ENCODE assay signal across 9 cellular contexts in the genomic region with DNA sequence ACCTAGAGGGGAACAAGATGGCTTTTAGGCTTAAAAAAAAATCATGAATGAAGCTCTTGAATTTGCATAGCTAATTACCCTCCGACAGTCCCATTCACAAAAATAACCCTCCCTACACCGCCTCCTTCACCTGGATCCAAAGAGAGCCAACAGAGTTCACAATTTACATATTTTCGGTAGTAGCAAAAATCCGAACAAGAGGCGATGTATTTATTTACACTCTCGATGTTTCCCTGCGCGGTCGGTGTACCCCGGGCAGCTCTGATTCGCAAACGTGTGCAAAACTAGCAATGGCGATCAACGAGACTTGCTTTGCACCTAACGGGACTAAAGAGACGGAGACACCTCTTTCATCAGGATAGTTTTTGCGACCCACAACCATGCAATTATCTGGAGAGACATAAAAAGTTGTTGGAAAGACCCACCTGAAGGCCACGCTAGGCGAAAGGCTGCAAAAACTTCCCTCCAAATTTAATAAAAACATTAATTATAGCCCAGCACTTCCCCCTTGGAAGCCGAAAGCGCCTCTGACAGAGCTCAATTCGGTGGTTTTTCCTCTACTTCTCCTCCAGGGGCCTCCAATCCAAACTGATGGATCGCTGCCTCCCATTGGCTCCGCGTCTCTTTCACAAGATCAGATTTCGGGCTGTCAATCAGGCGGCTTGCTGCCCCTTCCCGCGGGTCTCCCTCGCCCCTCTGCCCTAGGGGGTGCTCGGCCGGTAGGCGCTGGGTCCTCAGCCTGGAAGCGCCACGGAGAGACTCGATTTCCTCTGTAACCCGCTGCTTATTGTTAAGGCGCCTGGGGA. TPM values are rescaled to one million over a fixed set of nuclear protein-coding genes. Genes with fewer than 3 reads are reported as not detected.
DNase-seq lines count a peak whose midpoint lies in the region; ATAC-seq and TF ChIP-seq lines count a peak whose summit lies in the region.
"Had no signal": no experiment of that assay in that cellular context is flagged by ENCODE, and none has a peak within 500 bp of the region (broad histone marks: within the 10 kb centered on the region; RNA-seq: fewer than 3 reads in every experiment).

A gene (minus strand): TSS at position 529 of the 806 bp plus-strand sequence. CDS start 614 bp downstream, outside the sequence.

- peak in 2 of 4 donors; percentile 21 to 48 for ATAC-seq in psoas muscle
- ATAC-seq in GM21786 (IDR thresholded peaks at IDR 0.05; ENCODE audit: unreplicated experiment) = no peak

- BruUV-seq in A673 (replicated peaks; lab: Mats Ljungman, UMichigan) = TSS peak; percentile 48

- peak; percentile 92 for DNase-seq in A673 (ENCODE audit: low spot score)
- peak; percentile 78 for DNase-seq in H7
- DNase-seq in NCI-H510A (lab: John Stamatoyannopoulos, UW) = peak; percentile 37
- DNase-seq in astrocyte of the spinal cord (ENCODE audit: low read depth, low spot score) = peak; percentile 74
- peak; percentile 52 to 80 for DNase-seq in hippocampal formation (lab: John Stamatoyannopoulos, UW)
- peak; percentile 46 to 62 for DNase-seq in psoas muscle
- no peak for DNase-seq in NCI-H1930 (lab: John Stamatoyannopoulos, UW)
- DNase-seq: naive B cell had no signal

- POLR2A ChIA-PET in A673 (lab: Charles Lee; ENCODE audit: low non-redundant PET) = interaction anchor here (0.5 to 1.1 kb wide), 3 partner anchors 11 to 526 kb away, joined by 3 to 5 read pairs (median 4); no protein-coding TSS in a partner anchor

- H3K36me3 ChIP-seq in A673 (ENCODE audit: insufficient read depth, low read length, poor library complexity, severe bottlenecking) = no peaks in the 10 kb centered on the region
- no peaks in the 10 kb centered on the region for H3K36me3 ChIP-seq in H7 (replicated peaks; ENCODE audit: control insufficient read depth, insufficient read depth, low read length)
- no peaks in the 10 kb centered on the region for H3K36me3 ChIP-seq in psoas muscle (ENCODE audit: insufficient read depth in 1 of 2, low read depth in 1 of 2)

- H3K9me3 ChIP-seq in A673 (ENCODE audit: low read depth, low read length, poor library complexity, severe bottlenecking) = no peaks in the 10 kb centered on the region
- no peaks in the 10 kb centered on the region for H3K9me3 ChIP-seq in psoas muscle

- peak within 1 kb of the TSS; percentile 83 for H3K27ac ChIP-seq in A673 (ENCODE audit: low read depth, low read length, poor library complexity, severe bottlenecking)
- H3K27ac ChIP-seq in psoas muscle = peak within 1 kb of the TSS; percentile 75

- peak; percentile 55 for TF ChIP-seq CTCF in A673 (conservative IDR thresholded peaks at IDR 0.05; ENCODE audit: low read depth, low read length)
- TF ChIP-seq CTCF in astrocyte of the spinal cord (IDR thresholded peaks at IDR 0.05; ENCODE audit: low read depth, low read length) = peak; percentile 42
- peak; percentile 15 for TF ChIP-seq CTCF in psoas muscle (IDR thresholded peaks at IDR 0.05)

- H3K27me3 ChIP-seq in A673 (replicated peaks; ENCODE audit: insufficient read depth, low read depth, low read length, poor library complexity) (no peaks in the 10 kb centered on the region), H7 (ENCODE audit: control insufficient read depth, insufficient read depth, low read length) (no peaks in the 10 kb centered on the region), psoas muscle (ENCODE audit: insufficient read depth in 3 of 3, low read length in 2 of 3) (peaks cover 0 to 14% (median 0%) of the 10 kb centered on the region in 3 donors)

- CTCF ChIA-PET in A673 (lab: Charles Lee) = interaction anchor here (1.0 kb wide), 1 partner anchor 9 kb away, joined by 5 read pairs; no protein-coding TSS in a partner anchor

- intact Hi-C loops in A673 (cut with micrococcal nuclease; ENCODE audit: unreplicated experiment) = loop anchor here (2.0 to 10.0 kb wide), 6 partner anchors 82 to 468 kb away; no protein-coding TSS in a partner anchor
- intact Hi-C loops in psoas muscle (cut with DNase I) = no loop called here

- peak within 1 kb of the TSS; percentile 62 for H3K4me3 ChIP-seq in A673 (ENCODE audit: low read depth, low read length, poor library complexity, severe bottlenecking)
- peak within 1 kb of the TSS; percentile 70 for H3K4me3 ChIP-seq in H7 (ENCODE audit: insufficient read depth, low read depth, low read length)
- peak within 1 kb of the TSS; percentile 77 for H3K4me3 ChIP-seq in astrocyte of the spinal cord (ENCODE audit: low read depth, low read length)
- peak within 1 kb of the TSS; percentile 70 for H3K4me3 ChIP-seq in psoas muscle

- in situ Hi-C loops in astrocyte of the spinal cord (cut with HindIII; ENCODE audit: low sequenced_read_pairs) = no loop called here

- H3K4me1 ChIP-seq in A673 (ENCODE audit: insufficient read depth, low read length, poor library complexity, severe bottlenecking) = peaks cover 31% of the 10 kb centered on the region
- H3K4me1 ChIP-seq in psoas muscle = peaks cover 6% of the 10 kb centered on the region

- 0 to 1% (median 1%) methylated on average over 38 of the region's 38 CpGs for WGBS in psoas muscle, 3 donors

RNA-seq across cellular contexts. Expression of the gene that starts here (rescaled TPM):
- 60.1 and 84.1 TPM in 2 replicates for total RNA-seq in A673 (2021)
- 45.3 and 45.6 TPM in 2 replicates for total RNA-seq in H7 (2014; rRNA removed; shearing (Covaris generic))
- 1 to 10 TPM in 3 of 4 donors, under 1 TPM in 1; 0.95 to 3.8 (median 2.1) TPM for total RNA-seq in psoas muscle
- polyA plus RNA-seq in psoas muscle = under 1 TPM; 0.20 to 0.94 (median 0.66) TPM

Comparison
In these comparisons a context has a peak if more than half of its experiments do, and no peak if none do; other contexts are left out.
1. DNase-seq: peak in A673 (single experiment), H7 (single experiment), NCI-H510A (single experiment), astrocyte of the spinal cord (single experiment), hippocampal formation (2 of 2) and psoas muscle (2 of 2); none in NCI-H1930 (0 of 2).
2. Peak in every context shown above with its lines, with median percentiles within 50 percentile points of each other: H3K4me3 ChIP-seq and CTCF ChIP-seq.